ENCODE assay signal across 31 cellular contexts in genomic region chr1:64330839-64331238, GRCh38.
"Had no signal": no experiment of that assay in that cellular context is flagged by ENCODE, and none has a peak within 500 bp of the region (broad histone marks: within the 10 kb centered on the region; RNA-seq: fewer than 3 reads in every experiment).

No MANE protein-coding gene starts in this region.

- H3K27ac ChIP-seq: neural progenitor cell, ovary, parathyroid adenoma, psoas muscle, right lobe of liver, skin epidermis, spleen, suprapubic skin, testis, tibial artery, transverse colon, upper lobe of right lung, uterus had no signal

- H3K4me3 Mint-ChIP-seq: natural killer cell; nephron; neural progenitor cell; stimulated activated memory B cell treated with anti-CD40 and anti-IgM and Interleukin-4, amounts not matched to agents 10 μg/mL and 1 μg/mL and 100 μg/mL, for 72 hours; stimulated activated naive CD8-positive, alpha-beta T cell treated with anti-CD3 and anti-CD28 coated beads, Interleukin-15, amount 100 ng/mL, for 72 hours; type B pancreatic cell had no signal

- H3K36me3 ChIP-seq: neural progenitor cell, ovary, right lobe of liver, spleen, suprapubic skin, tibial artery, transverse colon, upper lobe of right lung, uterus had no signal

- H3K36me3 Mint-ChIP-seq: natural killer cell; neural progenitor cell; stimulated activated memory B cell treated with anti-CD40 and anti-IgM and Interleukin-4, amounts not matched to agents 10 μg/mL and 1 μg/mL and 100 μg/mL, for 72 hours; type B pancreatic cell had no signal

- H3K27me3 ChIP-seq: neural progenitor cell, ovary, right lobe of liver, spleen, suprapubic skin, testis, transverse colon, upper lobe of right lung, uterus had no signal

- H3K4me3 ChIP-seq: neural progenitor cell, ovary, psoas muscle, right lobe of liver, skin epidermis, smooth muscle cell, spleen, suprapubic skin, testis, tibial artery, transverse colon, upper lobe of right lung, uterus had no signal

- ATAC-seq: natural killer cell; psoas muscle; right cardiac atrium; right lobe of liver; stimulated activated memory B cell treated with anti-CD40 and anti-IgM and Interleukin-4, amounts not matched to agents 10 μg/mL and 1 μg/mL and 100 μg/mL, for 72 hours; stimulated activated naive CD8-positive, alpha-beta T cell treated with anti-CD3 and anti-CD28 coated beads, Interleukin-15, amount 100 ng/mL, for 72 hours; stimulated activated naive CD8-positive, alpha-beta T cell treated with anti-CD3 and anti-CD28 coated beads, Interleukin-15, Interleukin-2, amounts not matched to agents 100 U/mL and 50 U/mL, for 24 hours; upper lobe of right lung had no signal

- H3K27ac Mint-ChIP-seq: natural killer cell; nephron; neural progenitor cell; progenitor cell of endocrine pancreas; stimulated activated memory B cell treated with anti-CD40 and anti-IgM and Interleukin-4, amounts not matched to agents 10 μg/mL and 1 μg/mL and 100 μg/mL, for 72 hours; type B pancreatic cell had no signal

- H3K4me1 ChIP-seq: parathyroid adenoma, psoas muscle, right lobe of liver, spleen, suprapubic skin, testis, tibial artery, transverse colon, upper lobe of right lung, uterus had no signal

- H3K9me3 ChIP-seq: ovary, psoas muscle, right lobe of liver, spleen, suprapubic skin, testis, tibial artery, transverse colon, upper lobe of right lung, uterus had no signal

- DNase-seq: natural killer cell; occipital lobe; ovary; posterior cingulate gyrus; psoas muscle; right cardiac atrium; right lobe of liver; spleen; stimulated activated CD4-positive, alpha-beta T cell treated with anti-CD3 and anti-CD28 coated beads, Interleukin-12 subunit alpha, Interleukin-12 subunit beta, amount 100 ng/mL, for 4 hours; stimulated activated CD4-positive, alpha-beta T cell treated with anti-CD3 and anti-CD28 coated beads, Interleukin-1b, Interleukin-23, amount 100 ng/mL, for 48 hours; stimulated activated CD4-positive, alpha-beta T cell treated with anti-CD3 and anti-CD28 coated beads, Interleukin-4, amount 100 ng/mL, for 1 hour; stimulated activated CD4-positive, alpha-beta T cell treated with anti-CD3 and anti-CD28 coated beads, Interleukin-4, amount 100 ng/mL, for 4 hours; stimulated activated CD8-positive, alpha-beta memory T cell treated with anti-CD3 and anti-CD28 coated beads, Interleukin-4, amount 100 ng/mL, for 48 hours; stimulated activated naive CD4-positive, alpha-beta T cell; stimulated activated naive CD8-positive, alpha-beta T cell treated with anti-CD3 and anti-CD28 coated beads, Interleukin-15, amount 100 ng/mL, for 72 hours; stimulated activated naive CD8-positive, alpha-beta T cell treated with anti-CD3 and anti-CD28 coated beads, Interleukin-15, Interleukin-2, amounts not matched to agents 100 U/mL and 50 U/mL, for 24 hours; substantia nigra; testis; tibial artery; transverse colon; upper lobe of right lung; uterus had no signal

- H3K9me3 Mint-ChIP-seq: natural killer cell; nephron; neural progenitor cell; stimulated activated memory B cell treated with anti-CD40 and anti-IgM and Interleukin-4, amounts not matched to agents 10 μg/mL and 1 μg/mL and 100 μg/mL, for 72 hours; stimulated activated naive CD8-positive, alpha-beta T cell treated with anti-CD3 and anti-CD28 coated beads, Interleukin-15, amount 100 ng/mL, for 72 hours; type B pancreatic cell had no signal

- H3K4me1 Mint-ChIP-seq: natural killer cell; neural progenitor cell; stimulated activated memory B cell treated with anti-CD40 and anti-IgM and Interleukin-4, amounts not matched to agents 10 μg/mL and 1 μg/mL and 100 μg/mL, for 72 hours; stimulated activated naive CD8-positive, alpha-beta T cell treated with anti-CD3 and anti-CD28 coated beads, Interleukin-15, amount 100 ng/mL, for 72 hours had no signal
